ENCODE assay signal across 18 cellular contexts in the genomic region with DNA sequence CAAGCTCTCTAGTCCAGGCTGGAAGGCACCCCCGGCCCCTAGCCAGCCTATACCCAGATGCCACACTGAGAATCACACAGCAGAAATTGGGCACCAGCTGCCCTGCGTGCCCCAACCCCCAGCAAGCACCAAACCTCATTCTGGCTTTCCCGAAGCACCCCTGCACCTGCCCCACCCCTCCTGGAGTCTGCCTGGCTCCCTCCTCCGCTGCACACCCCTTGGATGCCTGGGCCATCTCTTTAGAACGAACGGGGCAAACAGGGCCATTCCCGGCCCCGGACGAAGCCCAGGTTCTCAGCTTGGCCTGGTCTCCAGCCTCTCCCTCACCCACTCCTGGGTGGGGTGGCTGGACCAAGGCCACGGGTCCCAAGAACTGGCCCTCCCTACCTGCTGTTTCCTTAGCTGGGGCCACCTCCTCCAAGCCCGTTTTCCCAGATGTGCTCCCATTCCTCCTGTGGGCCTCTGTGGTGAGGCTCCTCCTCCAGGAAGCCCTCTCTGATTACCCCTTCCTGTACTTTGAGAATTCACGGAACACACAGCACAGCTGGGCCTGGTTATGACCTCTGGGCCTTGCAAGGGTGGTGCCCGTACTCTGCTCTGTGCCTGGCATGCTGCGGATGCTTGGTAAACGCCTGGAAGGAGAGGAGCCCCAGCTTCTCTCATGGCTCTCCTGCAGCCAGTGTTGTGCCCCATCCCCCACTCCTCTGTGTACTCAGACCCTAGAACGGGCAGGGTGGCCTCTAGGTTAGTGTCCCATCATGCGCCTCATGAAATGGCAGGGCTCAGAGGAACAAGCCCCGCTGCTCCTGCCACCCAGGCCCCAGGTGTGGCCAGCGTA. TPM values are rescaled to one million over a fixed set of nuclear protein-coding genes. Genes with fewer than 3 reads are reported as not detected.
DNase-seq lines count a peak whose midpoint lies in the region; ATAC-seq and TF ChIP-seq lines count a peak whose summit lies in the region.
"Had no signal": no experiment of that assay in that cellular context is flagged by ENCODE, and none has a peak within 500 bp of the region (broad histone marks: within the 10 kb centered on the region; RNA-seq: fewer than 3 reads in every experiment).

No MANE protein-coding gene starts in this region.

- DNase-seq in H7 = peak; percentile 53
- DNase-seq in breast epithelium (ENCODE audit: low spot score in 2 of 2) = peak in 1 of 2 donors; percentile 22
- DNase-seq in stimulated activated naive B cell treated with anti-CD40 and anti-IgM and Interleukin-4, amounts not matched to agents 10 μg/mL and 1 μg/mL and 100 μg/mL, for 72 hours = no peak
- DNase-seq in stimulated activated CD4-positive, alpha-beta T cell treated with anti-CD3 and anti-CD28 coated beads, Interleukin-2, amount 100 ng/mL, for 48 hours = no peak
- no peak for DNase-seq in activated effector memory CD4-positive, alpha-beta T cell treated with anti-CD3 and anti-CD28 coated beads, Interleukin-2, amount 50 U/mL, for 16 hours
- no peak for DNase-seq in Ammon's horn (ENCODE audit: low spot score)
- DNase-seq: activated CD8-positive, alpha-beta T cell treated with anti-CD3 and anti-CD28 coated beads for 36 hours; activated gamma-delta T cell treated with Interleukin-2 at 50 U/mL for 16 hours; CD4-positive, alpha-beta memory T cell; midbrain; NCI-H2107; NCI-H82; occipital lobe; SHP77 treated with DMSO at 0.1 percent for 48 hours; stimulated activated CD4-positive, alpha-beta T cell treated with anti-CD3 and anti-CD28 coated beads, Interleukin-15, amount 100 ng/mL, for 24 hours had no signal

- H3K9me3 ChIP-seq in breast epithelium = no peaks in the 10 kb centered on the region
- H3K9me3 ChIP-seq in liver (ENCODE audit: control insufficient read depth in 4 of 4, low read length in 3 of 4) = no peaks in the 10 kb centered on the region

- H3K27ac Mint-ChIP-seq in stimulated activated naive B cell treated with anti-CD40 and anti-IgM and Interleukin-4, amounts not matched to agents 10 μg/mL and 1 μg/mL and 100 μg/mL, for 72 hours = peak overlapping the region; percentile 47
- H3K27ac Mint-ChIP-seq: activated CD8-positive, alpha-beta T cell treated with anti-CD3 and anti-CD28 coated beads for 36 hours had no signal

- TF ChIP-seq CTCF in breast epithelium (IDR thresholded peaks at IDR 0.05) (no peak), liver (IDR thresholded peaks at IDR 0.05; ENCODE audit: low read depth, low read length, missing input control) (no peak)

- H3K4me1 ChIP-seq in breast epithelium (peaks cover 38 to 47% of the 10 kb centered on the region in 2 donors), liver (ENCODE audit: control insufficient read depth in 4 of 4, insufficient read depth in 4 of 4, low read length in 3 of 4) (peaks cover 71 to 98% (median 83%) of the 10 kb centered on the region in 4 donors)

- H3K4me3 ChIP-seq in H7 (ENCODE audit: insufficient read depth, low read depth, low read length) (no peak overlapping the region), breast epithelium (no peak overlapping the region), liver (ENCODE audit: low read depth in 1 of 3, low read length in 3 of 3) (no peak overlapping the region)

- no peak for ATAC-seq in stimulated activated naive B cell treated with anti-CD40 and anti-IgM and Interleukin-4, amounts not matched to agents 10 μg/mL and 1 μg/mL and 100 μg/mL, for 72 hours (replicated peaks)
- ATAC-seq in HG02763 (IDR thresholded peaks at IDR 0.05; ENCODE audit: unreplicated experiment) = no peak
- ATAC-seq: activated CD8-positive, alpha-beta T cell treated with anti-CD3 and anti-CD28 coated beads for 36 hours had no signal

- TF ChIP-seq RAD21 in liver (IDR thresholded peaks at IDR 0.05) = no peak

- TF ChIP-seq POLR2A in breast epithelium (IDR thresholded peaks at IDR 0.05) = no peak

- no peaks in the 10 kb centered on the region for H3K9me3 Mint-ChIP-seq in stimulated activated naive B cell treated with anti-CD40 and anti-IgM and Interleukin-4, amounts not matched to agents 10 μg/mL and 1 μg/mL and 100 μg/mL, for 72 hours
- H3K9me3 Mint-ChIP-seq: activated CD8-positive, alpha-beta T cell treated with anti-CD3 and anti-CD28 coated beads for 36 hours; brain; CD4-positive, alpha-beta memory T cell had no signal

- H3K4me3 Mint-ChIP-seq in stimulated activated naive B cell treated with anti-CD40 and anti-IgM and Interleukin-4, amounts not matched to agents 10 μg/mL and 1 μg/mL and 100 μg/mL, for 72 hours = no peak overlapping the region
- H3K4me3 Mint-ChIP-seq: activated CD8-positive, alpha-beta T cell treated with anti-CD3 and anti-CD28 coated beads for 36 hours; brain; CD4-positive, alpha-beta memory T cell had no signal

- intact Hi-C loops in breast epithelium (cut with DNase I; ENCODE audit: low total_unique reads) = loop anchor here (10.0 kb wide), 1 partner anchor 90 kb away; a partner anchor contains a TSS

- no peaks in the 10 kb centered on the region for H3K27me3 ChIP-seq in H7 (ENCODE audit: control insufficient read depth, insufficient read depth, low read length)
- H3K27me3 ChIP-seq in breast epithelium = no peaks in the 10 kb centered on the region
- H3K27me3 ChIP-seq in liver (ENCODE audit: control insufficient read depth in 4 of 4, insufficient read depth in 4 of 4, low read length in 3 of 4) = no peaks in the 10 kb centered on the region

- H3K36me3 ChIP-seq in H7 (replicated peaks; ENCODE audit: control insufficient read depth, insufficient read depth, low read length) (no peaks in the 10 kb centered on the region), breast epithelium (no peaks in the 10 kb centered on the region), liver (ENCODE audit: control insufficient read depth in 4 of 4, insufficient read depth in 3 of 4, low read depth in 1 of 4, low read length in 3 of 4) (no peaks in the 10 kb centered on the region)

- peak overlapping the region in 1 of 2 donors; percentile 13 for H3K9ac ChIP-seq in liver (ENCODE audit: low read depth in 1 of 2, low read length in 2 of 2)

- H3K36me3 Mint-ChIP-seq in stimulated activated naive B cell treated with anti-CD40 and anti-IgM and Interleukin-4, amounts not matched to agents 10 μg/mL and 1 μg/mL and 100 μg/mL, for 72 hours = peaks cover 4 to 15% of the 10 kb centered on the region in 2 donors
- H3K36me3 Mint-ChIP-seq: brain; CD4-positive, alpha-beta memory T cell had no signal

- H3K4me1 Mint-ChIP-seq in stimulated activated naive B cell treated with anti-CD40 and anti-IgM and Interleukin-4, amounts not matched to agents 10 μg/mL and 1 μg/mL and 100 μg/mL, for 72 hours = peaks cover 2 to 6% of the 10 kb centered on the region in 2 donors

- no peaks in the 10 kb centered on the region for H3K27me3 Mint-ChIP-seq in stimulated activated naive B cell treated with anti-CD40 and anti-IgM and Interleukin-4, amounts not matched to agents 10 μg/mL and 1 μg/mL and 100 μg/mL, for 72 hours
- H3K27me3 Mint-ChIP-seq: activated CD8-positive, alpha-beta T cell treated with anti-CD3 and anti-CD28 coated beads for 36 hours; brain; CD4-positive, alpha-beta memory T cell had no signal

- WGBS in liver = 53% methylated on average over 19 of the region's 19 CpGs

- peak overlapping the region; percentile 55 to 84 for H3K27ac ChIP-seq in breast epithelium
- H3K27ac ChIP-seq in liver (ENCODE audit: low read depth in 1 of 2, low read length in 2 of 2) = peak overlapping the region; percentile 90 to 91

TF ChIP-seq in liver, 16 proteins besides CTCF, POLR2A, EP300 and RAD21:
- no peak for TF ChIP-seq HNF4A (conservative IDR thresholded peaks at IDR 0.05)
- TF ChIP-seq, protein P1, sequence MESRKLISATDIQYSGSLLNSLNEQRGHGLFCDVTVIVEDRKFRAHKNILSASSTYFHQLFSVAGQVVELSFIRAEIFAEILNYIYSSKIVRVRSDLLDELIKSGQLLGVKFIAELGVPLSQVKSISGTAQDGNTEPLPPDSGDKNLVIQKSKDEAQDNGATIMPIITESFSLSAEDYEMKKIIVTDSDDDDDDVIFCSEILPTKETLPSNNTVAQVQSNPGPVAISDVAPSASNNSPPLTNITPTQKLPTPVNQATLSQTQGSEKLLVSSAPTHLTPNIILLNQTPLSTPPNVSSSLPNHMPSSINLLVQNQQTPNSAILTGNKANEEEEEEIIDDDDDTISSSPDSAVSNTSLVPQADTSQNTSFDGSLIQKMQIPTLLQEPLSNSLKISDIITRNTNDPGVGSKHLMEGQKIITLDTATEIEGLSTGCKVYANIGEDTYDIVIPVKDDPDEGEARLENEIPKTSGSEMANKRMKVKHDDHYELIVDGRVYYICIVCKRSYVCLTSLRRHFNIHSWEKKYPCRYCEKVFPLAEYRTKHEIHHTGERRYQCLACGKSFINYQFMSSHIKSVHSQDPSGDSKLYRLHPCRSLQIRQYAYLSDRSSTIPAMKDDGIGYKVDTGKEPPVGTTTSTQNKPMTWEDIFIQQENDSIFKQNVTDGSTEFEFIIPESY (IDR thresholded peaks at IDR 0.05) = no peak
- TF ChIP-seq SP1 (IDR thresholded peaks at IDR 0.05) = no peak
- TF ChIP-seq, protein P2, sequence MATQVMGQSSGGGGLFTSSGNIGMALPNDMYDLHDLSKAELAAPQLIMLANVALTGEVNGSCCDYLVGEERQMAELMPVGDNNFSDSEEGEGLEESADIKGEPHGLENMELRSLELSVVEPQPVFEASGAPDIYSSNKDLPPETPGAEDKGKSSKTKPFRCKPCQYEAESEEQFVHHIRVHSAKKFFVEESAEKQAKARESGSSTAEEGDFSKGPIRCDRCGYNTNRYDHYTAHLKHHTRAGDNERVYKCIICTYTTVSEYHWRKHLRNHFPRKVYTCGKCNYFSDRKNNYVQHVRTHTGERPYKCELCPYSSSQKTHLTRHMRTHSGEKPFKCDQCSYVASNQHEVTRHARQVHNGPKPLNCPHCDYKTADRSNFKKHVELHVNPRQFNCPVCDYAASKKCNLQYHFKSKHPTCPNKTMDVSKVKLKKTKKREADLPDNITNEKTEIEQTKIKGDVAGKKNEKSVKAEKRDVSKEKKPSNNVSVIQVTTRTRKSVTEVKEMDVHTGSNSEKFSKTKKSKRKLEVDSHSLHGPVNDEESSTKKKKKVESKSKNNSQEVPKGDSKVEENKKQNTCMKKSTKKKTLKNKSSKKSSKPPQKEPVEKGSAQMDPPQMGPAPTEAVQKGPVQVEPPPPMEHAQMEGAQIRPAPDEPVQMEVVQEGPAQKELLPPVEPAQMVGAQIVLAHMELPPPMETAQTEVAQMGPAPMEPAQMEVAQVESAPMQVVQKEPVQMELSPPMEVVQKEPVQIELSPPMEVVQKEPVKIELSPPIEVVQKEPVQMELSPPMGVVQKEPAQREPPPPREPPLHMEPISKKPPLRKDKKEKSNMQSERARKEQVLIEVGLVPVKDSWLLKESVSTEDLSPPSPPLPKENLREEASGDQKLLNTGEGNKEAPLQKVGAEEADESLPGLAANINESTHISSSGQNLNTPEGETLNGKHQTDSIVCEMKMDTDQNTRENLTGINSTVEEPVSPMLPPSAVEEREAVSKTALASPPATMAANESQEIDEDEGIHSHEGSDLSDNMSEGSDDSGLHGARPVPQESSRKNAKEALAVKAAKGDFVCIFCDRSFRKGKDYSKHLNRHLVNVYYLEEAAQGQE (IDR thresholded peaks at IDR 0.05) = no peak
- peak; percentile 56 for TF ChIP-seq NR2F2 (IDR thresholded peaks at IDR 0.05)

RNA-seq across cellular contexts. Expression of a gene that starts 21.4 kb away (rescaled TPM):
- total RNA-seq in H7 (2014; rRNA removed; shearing (Covaris generic)) = 25.8 and 29.4 TPM in 2 replicates
- total RNA-seq in breast epithelium (10 to 100 TPM; 23.3 to 32.0 (median 23.4) TPM), liver (10 to 100 TPM; 18.0 to 36.1 TPM)
- 10 to 100 TPM; 16.9 to 30.3 TPM for polyA plus RNA-seq in liver
